In genomic region chr6:11650711-11651110, GRCh38 we compare ENCODE assay signal across 18 cellular contexts.
DNase-seq lines count a peak whose midpoint lies in the region; ATAC-seq, FAIRE-seq and TF ChIP-seq lines count a peak whose summit lies in the region.
"Had no signal": no experiment of that assay in that cellular context is flagged by ENCODE, and none has a peak within 500 bp of the region (broad histone marks: within the 10 kb centered on the region; RNA-seq: fewer than 3 reads in every experiment).

No MANE protein-coding gene starts in this region.

- TF ChIP-seq CTCF in GM10248 (IDR thresholded peaks at IDR 0.05; ENCODE audit: control extremely low read depth, extremely low read depth, low read depth, missing control alignments) (no peak), PC-9 (conservative IDR thresholded peaks at IDR 0.05) (no peak), foreskin fibroblast (IDR thresholded peaks at IDR 0.05; ENCODE audit: low read depth, low read length) (no peak), osteocyte (IDR thresholded peaks at IDR 0.05) (no peak)

- POLR2A ChIA-PET in GM10248 (lab: Yijun Ruan, JAX): no interaction called here
- POLR2A ChIA-PET in PC-9 (lab: Charles Lee; ENCODE audit: unreplicated experiment): interaction anchor here (0.7 kb wide), 1 partner anchor 64 kb away, joined by 7 read pairs; no protein-coding TSS in a partner anchor

- H3K4me1 ChIP-seq in PC-9 (replicated peaks; ENCODE audit: insufficient read depth): peaks cover 44% of the 10 kb centered on the region
- H3K4me1 ChIP-seq: parathyroid adenoma had no signal

- H3K4me2 ChIP-seq in PC-9: peak overlapping the region; percentile 14
- H3K4me2 ChIP-seq: BLaER1 treated with 17β-estradiol and CSF1 and Interleukin-3, amounts not matched to agents 10 nM and 100 nM; hepatocyte had no signal

- no peaks in the 10 kb centered on the region for H3K9me3 Mint-ChIP-seq in osteocyte (ENCODE audit: unreplicated experiment)
- H3K9me3 Mint-ChIP-seq: activated CD8-positive, alpha-beta T cell treated with anti-CD3 and anti-CD28 coated beads for 36 hours had no signal

- FAIRE-seq in frontal cortex (lab: Jason Lieb, UNC): no peak

- DNase-seq in GM10248 (ENCODE audit: extremely low spot score) (peak; percentile 3), PC-9 (no peak), foreskin fibroblast (peak; percentile 42 to 43), osteocyte (ENCODE audit: extremely low spot score, unreplicated experiment) (peak; percentile 25), frontal cortex (ENCODE audit: low spot score in 2 of 2) (no peak)
- DNase-seq: activated CD8-positive, alpha-beta T cell treated with anti-CD3 and anti-CD28 coated beads for 36 hours; anterior cingulate cortex; DMS79 treated with DMSO at 0.1 percent for 48 hours; midbrain; SHP77 treated with DMSO at 0.1 percent for 48 hours; stimulated activated CD4-positive, alpha-beta T cell treated with anti-CD3 and anti-CD28 coated beads, Interleukin-1b, Interleukin-23, amount 100 ng/mL, for 48 hours; thyroid gland had no signal

- no peak for ATAC-seq in HG03135 (IDR thresholded peaks at IDR 0.05; ENCODE audit: unreplicated experiment)
- ATAC-seq in HG03571 (IDR thresholded peaks at IDR 0.05; ENCODE audit: unreplicated experiment): no peak
- ATAC-seq in GM21367 (IDR thresholded peaks at IDR 0.05; ENCODE audit: unreplicated experiment): no peak
- ATAC-seq: activated CD8-positive, alpha-beta T cell treated with anti-CD3 and anti-CD28 coated beads for 36 hours had no signal

- peaks cover 69% of the 10 kb centered on the region for H3K4me1 Mint-ChIP-seq in osteocyte (ENCODE audit: unreplicated experiment)

- no peaks in the 10 kb centered on the region for H3K27me3 Mint-ChIP-seq in osteocyte (ENCODE audit: unreplicated experiment)

- BruUV-seq in PC-9 (replicated peaks; lab: Mats Ljungman, UMichigan): no TSS peak

- no peaks in the 10 kb centered on the region for H3K27me3 ChIP-seq in PC-9 (ENCODE audit: insufficient read depth, low read depth)
- H3K27me3 ChIP-seq: BLaER1 treated with 17β-estradiol and CSF1 and Interleukin-3, amounts not matched to agents 10 nM and 100 nM; hepatocyte; thyroid gland had no signal

- peaks cover 14% of the 10 kb centered on the region; the same call in 1 of the 2 replicates for H3F3A ChIP-seq in PC-9 (ENCODE audit: insufficient read depth, low read depth)

- peak overlapping the region; percentile 48 for H3K27ac Mint-ChIP-seq in osteocyte (ENCODE audit: unreplicated experiment)
- H3K27ac Mint-ChIP-seq: activated CD8-positive, alpha-beta T cell treated with anti-CD3 and anti-CD28 coated beads for 36 hours had no signal

- no peaks in the 10 kb centered on the region for H4K20me1 ChIP-seq in PC-9 (ENCODE audit: insufficient read depth)
- H4K20me1 ChIP-seq: BLaER1 treated with 17β-estradiol and CSF1 and Interleukin-3, amounts not matched to agents 10 nM and 100 nM had no signal

- H3K9me3 ChIP-seq in PC-9 (ENCODE audit: insufficient read depth, low read depth): no peaks in the 10 kb centered on the region
- H3K9me3 ChIP-seq: thyroid gland had no signal

- CTCF ChIA-PET in GM10248 (lab: Yijun Ruan, JAX) (interaction anchor here (0.8 to 1.4 kb wide), 2 partner anchors 10 to 639 kb away, joined by 3 to 7 read pairs; partner anchors contain the start of gene EDN1), PC-9 (lab: Charles Lee) (interaction anchor here (2.2 kb wide), 1 partner anchor 637 kb away, joined by 7 read pairs; no protein-coding TSS in a partner anchor)

- H3K36me3 ChIP-seq in PC-9 (ENCODE audit: low read depth): no peaks in the 10 kb centered on the region
- H3K36me3 ChIP-seq: BLaER1 treated with 17β-estradiol and CSF1 and Interleukin-3, amounts not matched to agents 10 nM and 100 nM; thyroid gland had no signal

- H3K4me3 ChIP-seq in PC-9 (no peak overlapping the region), foreskin fibroblast (ENCODE audit: low read depth in 1 of 2, low read length in 2 of 2) (no peak overlapping the region)
- H3K4me3 ChIP-seq: BLaER1 treated with 17β-estradiol and CSF1 and Interleukin-3, amounts not matched to agents 10 nM and 100 nM; hepatocyte; thyroid gland had no signal

- H3K36me3 Mint-ChIP-seq in osteocyte (ENCODE audit: unreplicated experiment): no peaks in the 10 kb centered on the region

- no peak overlapping the region for H3K4me3 Mint-ChIP-seq in osteocyte (ENCODE audit: unreplicated experiment)
- H3K4me3 Mint-ChIP-seq: activated CD8-positive, alpha-beta T cell treated with anti-CD3 and anti-CD28 coated beads for 36 hours had no signal

- 0 out of 2 replicates have a peak overlapping the region, but pooled peaks have one; percentile 1 for H3K27ac ChIP-seq in PC-9
- H3K27ac ChIP-seq: BLaER1 treated with 17β-estradiol and CSF1 and Interleukin-3, amounts not matched to agents 10 nM and 100 nM; hepatocyte; parathyroid adenoma; thyroid gland had no signal

- intact Hi-C loops in PC-9 (cut with micrococcal nuclease; ENCODE audit: unreplicated experiment): loop anchor here (1.0 to 10.0 kb wide), 4 partner anchors 17 to 1244 kb away; no protein-coding TSS in a partner anchor

- H3K9me2 ChIP-seq in PC-9 (ENCODE audit: insufficient read depth): no peaks in the 10 kb centered on the region

- no peak overlapping the region for H2AFZ ChIP-seq in PC-9
- H2AFZ ChIP-seq: hepatocyte, parathyroid adenoma had no signal

- H3K79me2 ChIP-seq in PC-9 (ENCODE audit: low read depth): no peaks in the 10 kb centered on the region
- H3K79me2 ChIP-seq: hepatocyte, parathyroid adenoma had no signal

Comparison
In these comparisons a context has a peak if more than half of its experiments do, and no peak if none do; other contexts are left out.
1. DNase-seq: peak in GM10248 (single experiment), foreskin fibroblast (2 of 2) and osteocyte (single experiment); none in PC-9 (0 of 2) and frontal cortex (0 of 2).